Comparison of ENCODE assay signal across 33 cellular contexts in genomic region chr12:51601241-51601640, GRCh38.
"Had no signal": no experiment of that assay in that cellular context is flagged by ENCODE, and none has a peak within 500 bp of the region (broad histone marks: within the 10 kb centered on the region; RNA-seq: fewer than 3 reads in every experiment).

No MANE protein-coding gene starts in this region.

- H3K27ac Mint-ChIP-seq: activated CD8-positive, alpha-beta T cell treated with anti-CD3 and anti-CD28 coated beads, Interleukin-2, amount 10 ng/mL, durations not matched to agents 7 days and 5 days; activated naive CD4-positive, alpha-beta T cell treated with anti-CD3 and anti-CD28 coated beads, Interleukin-2, amount 50 U/mL, for 24 hours; activated naive CD8-positive, alpha-beta T cell treated with anti-CD3 and anti-CD28 coated beads, Interleukin-2, amount 10 ng/mL, durations not matched to agents 7 days and 5 days; activated T-cell treated with anti-CD3 and anti-CD28 coated beads, Interleukin-2, amount 50 U/mL, for 24 hours; activated T-helper 2 cell treated with anti-CD3 and anti-CD28 coated beads, Interferon-gamma antibody, Interleukin-2, Interleukin-4, amounts not matched to agents 10 μg/mL and 5 μg/mL and 100 μg/mL, durations not matched to agents 14 hours and 24 hours and 36 hours had no signal

- H3K4me3 ChIP-seq: ascending aorta, Peyer's patch had no signal

- H3K4me1 ChIP-seq: ascending aorta, Peyer's patch had no signal

- H3K36me3 ChIP-seq: ascending aorta, Peyer's patch, WERI-Rb-1 had no signal

- H3K36me3 Mint-ChIP-seq: activated naive CD4-positive, alpha-beta T cell treated with anti-CD3 and anti-CD28 coated beads, Interleukin-2, amount 50 U/mL, for 24 hours had no signal

- H3K27me3 ChIP-seq: ascending aorta, Peyer's patch had no signal

- H3K4me1 Mint-ChIP-seq: activated naive CD4-positive, alpha-beta T cell treated with anti-CD3 and anti-CD28 coated beads, Interleukin-2, amount 50 U/mL, for 24 hours; activated naive CD8-positive, alpha-beta T cell treated with anti-CD3 and anti-CD28 coated beads, Interleukin-2, amount 10 ng/mL, durations not matched to agents 7 days and 5 days had no signal

- DNase-seq: activated CD4-positive, alpha-beta T cell treated with anti-CD3 and anti-CD28 coated beads for 1 hour; activated CD4-positive, alpha-beta T cell treated with anti-CD3 and anti-CD28 coated beads for 48 hours; activated CD4-positive, alpha-beta T cell treated with anti-CD3 and anti-CD28 coated beads, Interleukin-2, amount 50 U/mL, for 48 hours; activated CD4-positive, CD25-positive, alpha-beta regulatory T cell; activated CD8-positive, alpha-beta T cell treated with anti-CD3 and anti-CD28 coated beads, Interleukin-2, amount 10 ng/mL, durations not matched to agents 7 days and 5 days; activated gamma-delta T cell; activated naive CD4-positive, alpha-beta T cell treated with Interleukin-2 at 50 U/mL for 16 hours; activated naive CD8-positive, alpha-beta T cell treated with anti-CD3 and anti-CD28 coated beads, Interleukin-2, amount 10 ng/mL, durations not matched to agents 7 days and 5 days; activated T-cell treated with anti-CD3 and anti-CD28 coated beads, Interleukin-2, amount 50 U/mL, for 24 hours; amygdala; cerebellar nuclear complex; Karpas-422; KBM-7; NCI-H1105; NCI-H1417 treated with DMSO at 0.1 percent for 48 hours; NCI-H187 treated with DMSO at 0.1 percent for 48 hours; NCI-H2081; NCI-H2227 treated with DMSO at 0.1 percent for 48 hours; NCI-H446 treated with DMSO at 0.1 percent for 48 hours; NCI-H524; NCI-H69; NK-92 treated with Interleukin-12 subunit alpha and Interleukin-12 subunit beta, amount 100 ng/mL, for 24 hours; Peyer's patch; RPMI8226; SIG-M5; SW 1271; T-helper 1 cell; T-helper 2 cell; T-helper 9 cell; WERI-Rb-1 had no signal

- H3K27ac ChIP-seq: ascending aorta, Peyer's patch, WERI-Rb-1 had no signal

- H3K9me3 ChIP-seq: ascending aorta, Peyer's patch had no signal

- H3K4me3 Mint-ChIP-seq: activated CD8-positive, alpha-beta T cell treated with anti-CD3 and anti-CD28 coated beads, Interleukin-2, amount 10 ng/mL, durations not matched to agents 7 days and 5 days; activated naive CD4-positive, alpha-beta T cell treated with anti-CD3 and anti-CD28 coated beads, Interleukin-2, amount 50 U/mL, for 24 hours; activated naive CD8-positive, alpha-beta T cell treated with anti-CD3 and anti-CD28 coated beads, Interleukin-2, amount 10 ng/mL, durations not matched to agents 7 days and 5 days; activated T-cell treated with anti-CD3 and anti-CD28 coated beads, Interleukin-2, amount 50 U/mL, for 24 hours had no signal

- H3K9me3 Mint-ChIP-seq: activated naive CD4-positive, alpha-beta T cell treated with anti-CD3 and anti-CD28 coated beads, Interleukin-2, amount 50 U/mL, for 24 hours; activated naive CD8-positive, alpha-beta T cell treated with anti-CD3 and anti-CD28 coated beads, Interleukin-2, amount 10 ng/mL, durations not matched to agents 7 days and 5 days; activated T-cell treated with anti-CD3 and anti-CD28 coated beads, Interleukin-2, amount 50 U/mL, for 24 hours; activated T-helper 2 cell treated with anti-CD3 and anti-CD28 coated beads, Interferon-gamma antibody, Interleukin-2, Interleukin-4, amounts not matched to agents 10 μg/mL and 5 μg/mL and 100 μg/mL, durations not matched to agents 14 hours and 24 hours and 36 hours had no signal
